7 cellular contexts compared by ENCODE assay signal in the genomic region with DNA sequence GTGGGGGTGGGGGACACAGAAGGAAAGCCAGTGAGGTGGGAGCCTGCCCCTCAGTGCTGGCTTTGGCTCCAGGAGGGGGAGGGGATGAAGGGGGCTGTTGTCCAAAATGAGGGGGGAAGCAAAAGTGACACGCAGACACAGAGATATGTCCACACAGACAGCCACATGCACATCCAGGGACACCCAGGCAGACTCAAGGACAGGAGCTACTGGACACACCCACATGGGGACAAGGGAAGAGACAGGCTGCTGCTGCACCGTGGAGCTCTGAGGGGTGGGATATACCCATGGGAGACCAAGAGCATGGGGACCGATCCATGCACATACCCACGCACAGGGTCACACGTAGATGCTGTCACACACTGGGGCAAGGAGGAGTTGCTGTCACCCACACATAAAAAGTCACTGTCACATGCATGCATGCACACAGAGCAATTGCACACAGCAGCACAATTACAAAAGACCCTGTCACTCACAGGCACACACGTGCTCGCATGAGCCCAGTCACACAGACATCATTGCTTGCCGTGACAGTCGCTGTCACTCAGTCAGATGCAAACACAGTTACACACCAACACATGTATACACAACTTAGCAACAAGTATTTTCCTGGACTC. TPM values are rescaled to one million over a fixed set of nuclear protein-coding genes. Genes with fewer than 3 reads are reported as not detected.
DNase-seq lines count a peak whose midpoint lies in the region; ATAC-seq, FAIRE-seq and TF ChIP-seq lines count a peak whose summit lies in the region.
"Had no signal": no experiment of that assay in that cellular context is flagged by ENCODE, and none has a peak within 500 bp of the region (broad histone marks: within the 10 kb centered on the region; RNA-seq: fewer than 3 reads in every experiment).

No MANE protein-coding gene starts in this region.

- H3K9me3 Mint-ChIP-seq in activated B cell treated with CpG ODN at 0.5 μM for 24 hours, result no peaks in the 10 kb centered on the region

- no peak for TF ChIP-seq CTCF in activated B cell treated with CpG ODN at 0.5 μM for 24 hours (IDR thresholded peaks at IDR 0.05)
- no peak for TF ChIP-seq CTCF in keratinocyte (optimal IDR thresholded peaks at IDR 0.05 in 1 of 3, IDR thresholded peaks at IDR 0.05 in 1 of 3, conservative IDR thresholded peaks at IDR 0.05 in 1 of 3; ENCODE audit: extremely low read depth in 1 of 3, insufficient read depth in 2 of 3, low read length in 3 of 3)
- TF ChIP-seq CTCF in vagina (IDR thresholded peaks at IDR 0.05), result no peak

- peak overlapping the region in 10 of 11 experiments; percentile 82 to 95 (median 91); a peak in 21 of 22 replicates for H3K27ac ChIP-seq in BLaER1 treated with 17β-estradiol and CSF1 and Interleukin-3, amounts not matched to agents 10 nM and 100 nM
- H3K27ac ChIP-seq in keratinocyte (ENCODE audit: control insufficient read depth, insufficient read depth, low read length), result no peak overlapping the region
- H3K27ac ChIP-seq in vagina, result peak overlapping the region; percentile 99

- peak overlapping the region; percentile 83 for H3K4me3 Mint-ChIP-seq in activated B cell treated with CpG ODN at 0.5 μM for 24 hours

- ATAC-seq in activated B cell treated with CpG ODN at 0.5 μM for 24 hours (ENCODE audit: low read depth) (no peak), HG03442 (IDR thresholded peaks at IDR 0.05; ENCODE audit: unreplicated experiment) (no peak)

- H3K36me3 ChIP-seq in BLaER1 treated with 17β-estradiol and CSF1 and Interleukin-3, amounts not matched to agents 10 nM and 100 nM, result no peaks in the 10 kb centered on the region
- H3K36me3 ChIP-seq in keratinocyte (ENCODE audit: control insufficient read depth in 2 of 2, extremely low read depth in 1 of 2, insufficient read depth in 2 of 2, low read length in 2 of 2), result no peaks in the 10 kb centered on the region
- H3K36me3 ChIP-seq in vagina, result no peaks in the 10 kb centered on the region

- CTCF ChIA-PET in activated B cell treated with CpG ODN at 0.5 μM for 24 hours (lab: Charles Lee), result interaction anchor here (0.9 to 3.8 kb wide), 5 partner anchors 9 to 48 kb away, joined by 4 to 43 read pairs (median 7); a partner anchor contains a TSS

- TF ChIP-seq POLR2A in vagina (IDR thresholded peaks at IDR 0.05), result no peak

- peaks cover 51 to 70% (median 66%) of the 10 kb centered on the region in 10 experiments for H3K4me1 ChIP-seq in BLaER1 treated with 17β-estradiol and CSF1 and Interleukin-3, amounts not matched to agents 10 nM and 100 nM
- H3K4me1 ChIP-seq in keratinocyte (ENCODE audit: control insufficient read depth, extremely low read depth, insufficient read depth, low read length) (peaks cover 38% of the 10 kb centered on the region), vagina (peaks cover 64% of the 10 kb centered on the region)

- no peaks in the 10 kb centered on the region for H3K36me3 Mint-ChIP-seq in activated B cell treated with CpG ODN at 0.5 μM for 24 hours (ENCODE audit: low read depth)

- POLR2A ChIA-PET in activated B cell treated with CpG ODN at 0.5 μM for 24 hours (lab: Charles Lee), result interaction anchor here (0.6 to 3.1 kb wide), 10 partner anchors 10 to 501 kb away, joined by 3 to 20 read pairs (median 6); a partner anchor contains a TSS

- peak overlapping the region; percentile 90 to 99 (median 96) for H3K4me2 ChIP-seq in BLaER1 treated with 17β-estradiol and CSF1 and Interleukin-3, amounts not matched to agents 10 nM and 100 nM
- H3K4me2 ChIP-seq in keratinocyte (ENCODE audit: control insufficient read depth, extremely low read depth, insufficient read depth, low read depth, low read length), result peak overlapping the region; percentile 89

- dilution Hi-C loops in keratinocyte (cut with MboI; ENCODE audit: extremely low pct_ligation_motif_present, low sequenced_read_pairs), result no loop called here

- H3K4me1 Mint-ChIP-seq in activated B cell treated with CpG ODN at 0.5 μM for 24 hours, result peaks cover 52% of the 10 kb centered on the region

- H3K9me1 ChIP-seq in keratinocyte (ENCODE audit: control insufficient read depth, extremely low read depth, insufficient read depth, low read length), result no peaks in the 10 kb centered on the region

- H3K9ac ChIP-seq in BLaER1 treated with 17β-estradiol and CSF1 and Interleukin-3, amounts not matched to agents 10 nM and 100 nM, result peak overlapping the region; percentile 85 to 95 (median 92)
- peak overlapping the region; percentile 81 for H3K9ac ChIP-seq in keratinocyte (ENCODE audit: control insufficient read depth, extremely low read depth, insufficient read depth, low read length)

- peaks cover 0 to 9% (median 0%) of the 10 kb centered on the region in 11 experiments; a peak in 2 of 22 replicates for H4K20me1 ChIP-seq in BLaER1 treated with 17β-estradiol and CSF1 and Interleukin-3, amounts not matched to agents 10 nM and 100 nM
- no peaks in the 10 kb centered on the region for H4K20me1 ChIP-seq in keratinocyte (ENCODE audit: control insufficient read depth, extremely low read depth, insufficient read depth, low read length)

- peaks cover 0 to 8% (median 0%) of the 10 kb centered on the region in 11 experiments; a peak in 1 of 22 replicates for H3K27me3 ChIP-seq in BLaER1 treated with 17β-estradiol and CSF1 and Interleukin-3, amounts not matched to agents 10 nM and 100 nM
- H3K27me3 ChIP-seq in keratinocyte (ENCODE audit: control insufficient read depth, extremely low read depth, insufficient read depth, low read length), result peaks cover 12% of the 10 kb centered on the region
- no peaks in the 10 kb centered on the region for H3K27me3 ChIP-seq in vagina

- intact Hi-C loops in activated B cell treated with CpG ODN at 0.5 μM for 24 hours (cut with micrococcal nuclease), result loop anchor here (1.0 to 2.0 kb wide), 3 partner anchors 76 to 127 kb away; a partner anchor contains a TSS
- intact Hi-C loops in vagina (cut with DNase I), result loop anchor here (2.0 to 10.0 kb wide), 3 partner anchors 23 to 111 kb away; a partner anchor contains a TSS

- H3K27ac Mint-ChIP-seq in activated B cell treated with CpG ODN at 0.5 μM for 24 hours, result peak overlapping the region; percentile 35

- no peak overlapping the region for H2AFZ ChIP-seq in keratinocyte (ENCODE audit: control insufficient read depth, low read length)

- H3K27me3 Mint-ChIP-seq in activated B cell treated with CpG ODN at 0.5 μM for 24 hours, result no peaks in the 10 kb centered on the region

- no peaks in the 10 kb centered on the region for H3K79me2 ChIP-seq in keratinocyte (ENCODE audit: control insufficient read depth, insufficient read depth, low read length)

- no peak for FAIRE-seq in keratinocyte (lab: Jason Lieb, UNC)

- no peaks in the 10 kb centered on the region for H3K9me3 ChIP-seq in BLaER1 treated with 17β-estradiol and CSF1 and Interleukin-3, amounts not matched to agents 10 nM and 100 nM (replicated peaks in 1 of 11)
- H3K9me3 ChIP-seq in keratinocyte (ENCODE audit: control insufficient read depth, low read depth, low read length) (no peaks in the 10 kb centered on the region), vagina (no peaks in the 10 kb centered on the region)

- peak overlapping the region; percentile 85 to 100 (median 97) for H3K4me3 ChIP-seq in BLaER1 treated with 17β-estradiol and CSF1 and Interleukin-3, amounts not matched to agents 10 nM and 100 nM
- H3K4me3 ChIP-seq in keratinocyte (ENCODE audit: control insufficient read depth in 2 of 3, extremely low read depth in 1 of 3, insufficient read depth in 2 of 3, low read depth in 1 of 3, low read length in 3 of 3) (peak overlapping the region; percentile 81 to 89 (median 84)), vagina (peak overlapping the region; percentile 98 to 100)

- DNase-seq in activated B cell treated with CpG ODN at 0.5 μM for 24 hours (no peak), keratinocyte (ENCODE audit: low read depth, low spot score) (no peak), vagina (ENCODE audit: extremely low spot score in 2 of 2) (no peak), NCI-H187 treated with DMSO at 0.1 percent for 48 hours (lab: John Stamatoyannopoulos, UW) (no peak)

RNA-seq across cellular contexts. Expression of a gene that starts 1.3 kb away (rescaled TPM):
- total RNA-seq in activated B cell treated with CpG ODN at 0.5 μM for 24 hours (5.4 and 5.9 TPM in 2 replicates), vagina (40.3 TPM)
- polyA plus RNA-seq in keratinocyte, result 3.3 to 5.9 TPM (median 4.5 TPM) in 3 replicates
- 2.3 TPM for polyA plus RNA-seq in keratinocyte (2011; ENCODE audit: low read depth)
- polyA plus RNA-seq in keratinocyte (2011; cell fraction: cytosol; rRNA removed), result 2.5 and 4.4 TPM in 2 replicates
- polyA plus RNA-seq in keratinocyte (2011; cell fraction: nucleus; rRNA removed), result 5.2 and 5.8 TPM in 2 replicates
- 4.9 and 8.4 TPM in 2 replicates for polyA plus RNA-seq in keratinocyte (2012; ENCODE audit: low replicate concordance)
- polyA minus RNA-seq in keratinocyte, result 4.8 to 14.7 TPM (median 4.9 TPM) in 3 replicates
- polyA minus RNA-seq in keratinocyte (2011; cell fraction: cytosol; rRNA and poly(A)+ RNA removed), result 5.6 TPM
- 2.4 and 3.2 TPM in 2 replicates for polyA minus RNA-seq in keratinocyte (2011; cell fraction: nucleus; rRNA and poly(A)+ RNA removed)

RNA-seq across cellular contexts. Expression of a gene that starts 9.8 kb away (rescaled TPM):
- total RNA-seq in activated B cell treated with CpG ODN at 0.5 μM for 24 hours (110 and 127 TPM in 2 replicates), vagina (106 TPM)
- 45.3 to 77.3 TPM (median 47.2 TPM) in 3 replicates for polyA plus RNA-seq in keratinocyte
- 20.0 TPM for polyA plus RNA-seq in keratinocyte (2011; ENCODE audit: low read depth)
- 54.1 and 62.2 TPM in 2 replicates for polyA plus RNA-seq in keratinocyte (2011; cell fraction: cytosol; rRNA removed)
- polyA plus RNA-seq in keratinocyte (2011; cell fraction: nucleus; rRNA removed), result 134 and 168 TPM in 2 replicates
- polyA plus RNA-seq in keratinocyte (2012; ENCODE audit: low replicate concordance), result 30.8 and 51.5 TPM in 2 replicates
- 82.2 to 244 TPM (median 85.5 TPM) in 3 replicates for polyA minus RNA-seq in keratinocyte
- 97.8 TPM for polyA minus RNA-seq in keratinocyte (2011; cell fraction: cytosol; rRNA and poly(A)+ RNA removed)
- 89.3 and 107 TPM in 2 replicates for polyA minus RNA-seq in keratinocyte (2011; cell fraction: nucleus; rRNA and poly(A)+ RNA removed)

RNA-seq across cellular contexts. Expression of a gene that starts 36.4 kb away (rescaled TPM):
- total RNA-seq in activated B cell treated with CpG ODN at 0.5 μM for 24 hours (5.5 and 6.1 TPM in 2 replicates), vagina (15.0 TPM)
- 0.46 to 7.5 TPM (median 1.0 TPM) in 3 replicates for polyA plus RNA-seq in keratinocyte
- polyA plus RNA-seq in keratinocyte (2011; ENCODE audit: low read depth), result 25.7 TPM
- polyA plus RNA-seq in keratinocyte (2011; cell fraction: cytosol; rRNA removed), result 2.4 and 5.9 TPM in 2 replicates
- 8.9 and 15.2 TPM in 2 replicates for polyA plus RNA-seq in keratinocyte (2011; cell fraction: nucleus; rRNA removed)
- polyA plus RNA-seq in keratinocyte (2012; ENCODE audit: low replicate concordance), result 12.2 and 71.1 TPM in 2 replicates
- polyA minus RNA-seq in keratinocyte, result 2.1 to 31.5 TPM (median 3.6 TPM) in 3 replicates
- polyA minus RNA-seq in keratinocyte (2011; cell fraction: cytosol; rRNA and poly(A)+ RNA removed), result 7.7 TPM
- 5.7 and 10.2 TPM in 2 replicates for polyA minus RNA-seq in keratinocyte (2011; cell fraction: nucleus; rRNA and poly(A)+ RNA removed)

RNA-seq across cellular contexts. Expression of a gene that starts 48.8 kb away (rescaled TPM):
- total RNA-seq in activated B cell treated with CpG ODN at 0.5 μM for 24 hours (not detected in 2 replicates), vagina (25.3 TPM)
- polyA plus RNA-seq in keratinocyte, result 0.19 to 0.84 TPM (median 0.76 TPM) in 3 replicates
- polyA plus RNA-seq in keratinocyte (2011; ENCODE audit: low read depth), result not detected
- 0.26 and 0.30 TPM in 2 replicates for polyA plus RNA-seq in keratinocyte (2011; cell fraction: cytosol; rRNA removed)
- polyA plus RNA-seq in keratinocyte (2011; cell fraction: nucleus; rRNA removed), result 0.43 and 0.45 TPM in 2 replicates
- 0.66 TPM in 1 of 2 replicates, not detected in the other for polyA plus RNA-seq in keratinocyte (2012; ENCODE audit: low replicate concordance)
- 0.19 to 0.72 TPM (median 0.40 TPM) in 3 replicates for polyA minus RNA-seq in keratinocyte
- not detected for polyA minus RNA-seq in keratinocyte (2011; cell fraction: cytosol; rRNA and poly(A)+ RNA removed)
- 0.53 TPM in 1 of 2 replicates, not detected in the other for polyA minus RNA-seq in keratinocyte (2011; cell fraction: nucleus; rRNA and poly(A)+ RNA removed)
- total RNA-seq: renal cortical epithelial cell had no signal

RNA-seq across cellular contexts. Expression of a gene that starts 57.7 kb away (rescaled TPM):
- total RNA-seq in activated B cell treated with CpG ODN at 0.5 μM for 24 hours (84.5 and 101 TPM in 2 replicates), vagina (62.4 TPM)
- 41.8 to 66.8 TPM (median 56.9 TPM) in 3 replicates for polyA plus RNA-seq in keratinocyte
- polyA plus RNA-seq in keratinocyte (2011; ENCODE audit: low read depth), result 54.9 TPM
- 31.4 and 53.5 TPM in 2 replicates for polyA plus RNA-seq in keratinocyte (2011; cell fraction: cytosol; rRNA removed)
- polyA plus RNA-seq in keratinocyte (2011; cell fraction: nucleus; rRNA removed), result 106 and 140 TPM in 2 replicates
- 42.8 and 49.4 TPM in 2 replicates for polyA plus RNA-seq in keratinocyte (2012; ENCODE audit: low replicate concordance)
- polyA minus RNA-seq in keratinocyte, result 9.9 to 38.5 TPM (median 27.3 TPM) in 3 replicates
- 23.0 TPM for polyA minus RNA-seq in keratinocyte (2011; cell fraction: cytosol; rRNA and poly(A)+ RNA removed)
- 28.5 and 50.4 TPM in 2 replicates for polyA minus RNA-seq in keratinocyte (2011; cell fraction: nucleus; rRNA and poly(A)+ RNA removed)
